10 cellular contexts compared by ENCODE assay signal in the genomic region with DNA sequence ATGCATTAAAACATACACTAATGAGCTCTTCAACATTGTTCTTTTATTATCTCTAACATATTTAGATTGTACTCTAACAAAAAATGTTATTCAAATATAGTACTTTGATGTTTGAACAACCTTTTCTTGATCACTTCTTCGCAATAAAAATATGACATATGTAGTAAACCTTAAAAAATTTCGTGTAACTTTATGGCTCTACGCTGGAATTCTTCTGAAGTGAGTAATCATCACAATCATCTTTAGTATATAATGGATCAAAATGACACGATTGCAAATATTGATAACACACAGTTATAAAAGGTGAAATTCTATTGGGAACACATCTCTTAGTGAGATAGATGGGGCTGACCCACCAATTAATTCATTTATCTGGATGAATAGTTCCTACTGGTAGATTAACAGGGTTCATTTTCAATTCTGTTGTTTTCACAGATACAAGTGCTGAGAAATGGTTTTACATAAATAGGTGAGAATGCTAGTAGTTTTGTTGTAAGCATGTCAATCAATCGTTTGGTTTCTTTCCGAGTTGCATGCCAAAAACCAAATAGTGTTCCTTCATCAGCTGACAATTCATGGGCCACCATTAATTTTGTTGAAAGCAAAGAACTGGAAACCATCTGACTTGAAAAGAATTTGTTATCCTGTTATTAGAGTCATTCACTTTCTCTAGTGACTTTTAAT. TPM values are rescaled to one million over a fixed set of nuclear protein-coding genes. Genes with fewer than 3 reads are reported as not detected.
DNase-seq lines count a peak whose midpoint lies in the region; ATAC-seq, FAIRE-seq and TF ChIP-seq lines count a peak whose summit lies in the region.
"Had no signal": no experiment of that assay in that cellular context is flagged by ENCODE, and none has a peak within 500 bp of the region (broad histone marks: within the 10 kb centered on the region; RNA-seq: fewer than 3 reads in every experiment).

No MANE protein-coding gene starts in this region.

- H3K9ac ChIP-seq in keratinocyte (ENCODE audit: control insufficient read depth, extremely low read depth, insufficient read depth, low read length): peak overlapping the region; percentile 97

- no peak for TF ChIP-seq POLR2A in testis (IDR thresholded peaks at IDR 0.05)

- DNase-seq in activated T-cell treated with anti-CD3 and anti-CD28 coated beads, Interleukin-2, amount 50 U/mL, for 72 hours: no peak
- no peak for DNase-seq in activated T-cell treated with anti-CD3 and anti-CD28 coated beads for 4 hours
- DNase-seq in keratinocyte (ENCODE audit: low read depth, low spot score): no peak
- no peak for DNase-seq in testis
- no peak for DNase-seq in SW480 (ENCODE audit: low spot score)
- DNase-seq in aorta: no peak
- DNase-seq: NCI-H187 treated with DMSO at 0.1 percent for 48 hours had no signal

- H3K4me1 ChIP-seq in keratinocyte (ENCODE audit: control insufficient read depth, extremely low read depth, insufficient read depth, low read length) (peaks cover 12% of the 10 kb centered on the region), testis (peaks cover 15% of the 10 kb centered on the region), aorta (ENCODE audit: control insufficient read depth in 1 of 2, insufficient read depth in 2 of 2, low read length in 2 of 2) (peaks cover 0 to 4% of the 10 kb centered on the region in 2 donors)

- H3K4me1 Mint-ChIP-seq in activated T-cell treated with anti-CD3 and anti-CD28 coated beads, Interleukin-2, amount 50 U/mL, for 72 hours (ENCODE audit: low read depth): peaks cover 47% of the 10 kb centered on the region
- peaks cover 44% of the 10 kb centered on the region for H3K4me1 Mint-ChIP-seq in activated naive CD8-positive, alpha-beta T cell (ENCODE audit: low read depth)

- H3K36me3 Mint-ChIP-seq in activated T-cell treated with anti-CD3 and anti-CD28 coated beads, Interleukin-2, amount 50 U/mL, for 72 hours (ENCODE audit: insufficient read depth in 2 of 2): peaks cover 7 to 10% of the 10 kb centered on the region in 2 donors
- peaks cover 8% of the 10 kb centered on the region for H3K36me3 Mint-ChIP-seq in activated naive CD8-positive, alpha-beta T cell

- no peaks in the 10 kb centered on the region for H3K9me3 Mint-ChIP-seq in activated T-cell treated with anti-CD3 and anti-CD28 coated beads, Interleukin-2, amount 50 U/mL, for 72 hours
- no peaks in the 10 kb centered on the region for H3K9me3 Mint-ChIP-seq in activated naive CD8-positive, alpha-beta T cell (ENCODE audit: low read depth)

- H3K4me3 ChIP-seq in keratinocyte (ENCODE audit: control insufficient read depth in 2 of 3, extremely low read depth in 1 of 3, insufficient read depth in 2 of 3, low read depth in 1 of 3, low read length in 3 of 3): peak overlapping the region; percentile 77 to 85 (median 78)
- peak overlapping the region; percentile 88 to 92 for H3K4me3 ChIP-seq in testis
- no peak overlapping the region for H3K4me3 ChIP-seq in aorta (ENCODE audit: low read length in 2 of 2)

- no peaks in the 10 kb centered on the region for H3K9me1 ChIP-seq in keratinocyte (ENCODE audit: control insufficient read depth, extremely low read depth, insufficient read depth, low read length)

- no peaks in the 10 kb centered on the region for H3K27me3 Mint-ChIP-seq in activated T-cell treated with anti-CD3 and anti-CD28 coated beads, Interleukin-2, amount 50 U/mL, for 72 hours (ENCODE audit: low read depth)
- no peaks in the 10 kb centered on the region for H3K27me3 Mint-ChIP-seq in activated naive CD8-positive, alpha-beta T cell

- intact Hi-C loops in testis (cut with DNase I; ENCODE audit: low total_unique reads) (no loop called here), aorta (cut with DNase I) (loop anchor here in 1 of 2 donors (5.0 kb wide), 1 partner anchor 94 kb away; a partner anchor contains a TSS)

- H3K4me3 Mint-ChIP-seq in activated T-cell treated with anti-CD3 and anti-CD28 coated beads, Interleukin-2, amount 50 U/mL, for 72 hours: peak overlapping the region; percentile 96 to 98
- peak overlapping the region; percentile 98 for H3K4me3 Mint-ChIP-seq in activated naive CD8-positive, alpha-beta T cell

- no peaks in the 10 kb centered on the region for H4K20me1 ChIP-seq in keratinocyte (ENCODE audit: control insufficient read depth, extremely low read depth, insufficient read depth, low read length)

- peak overlapping the region; percentile 99 for H3K27ac Mint-ChIP-seq in activated T-cell treated with anti-CD3 and anti-CD28 coated beads, Interleukin-2, amount 50 U/mL, for 72 hours
- H3K27ac Mint-ChIP-seq in activated naive CD8-positive, alpha-beta T cell: peak overlapping the region; percentile 100

- H3K36me3 ChIP-seq in keratinocyte (ENCODE audit: control insufficient read depth in 2 of 2, extremely low read depth in 1 of 2, insufficient read depth in 2 of 2, low read length in 2 of 2): peaks cover 7 to 16% of the 10 kb centered on the region in 2 experiments
- no peaks in the 10 kb centered on the region for H3K36me3 ChIP-seq in testis (ENCODE audit: low read depth, missing control alignments)
- no peaks in the 10 kb centered on the region for H3K36me3 ChIP-seq in aorta (ENCODE audit: control insufficient read depth in 1 of 2, insufficient read depth in 2 of 2, low read length in 1 of 2)

- H3K27ac ChIP-seq in keratinocyte (ENCODE audit: control insufficient read depth, insufficient read depth, low read length) (peak overlapping the region; percentile 98), testis (peak overlapping the region; percentile 89 to 95), aorta (ENCODE audit: low read depth in 1 of 2, low read length in 2 of 2) (no peak overlapping the region)

- no peak for ATAC-seq in activated T-cell treated with anti-CD3 and anti-CD28 coated beads, Interleukin-2, amount 50 U/mL, for 72 hours (replicated peaks in 1 of 2)
- no peak for ATAC-seq in aorta (ENCODE audit: low FRiP score)
- ATAC-seq in GM18502 (IDR thresholded peaks at IDR 0.05; ENCODE audit: poor library complexity, unreplicated experiment): no peak

- H3K9me3 ChIP-seq in keratinocyte (ENCODE audit: control insufficient read depth, low read depth, low read length) (no peaks in the 10 kb centered on the region), testis (no peaks in the 10 kb centered on the region), aorta (ENCODE audit: control insufficient read depth, low read length) (no peaks in the 10 kb centered on the region)

- WGBS in testis, 2 donors: 54% methylated on average over 6 of the region's 6 CpGs
- WGBS in aorta, 2 donors: 54 to 60% methylated on average over 6 of the region's 6 CpGs

- no peak overlapping the region for H2AFZ ChIP-seq in keratinocyte (ENCODE audit: control insufficient read depth, low read length)

- peak overlapping the region; percentile 97 for H3K4me2 ChIP-seq in keratinocyte (ENCODE audit: control insufficient read depth, extremely low read depth, insufficient read depth, low read depth, low read length)

- dilution Hi-C loops in keratinocyte (cut with MboI; ENCODE audit: extremely low pct_ligation_motif_present, low sequenced_read_pairs): no loop called here

- H3K27me3 ChIP-seq in keratinocyte (ENCODE audit: control insufficient read depth, extremely low read depth, insufficient read depth, low read length) (no peaks in the 10 kb centered on the region), testis (no peaks in the 10 kb centered on the region), aorta (ENCODE audit: control insufficient read depth in 1 of 2, insufficient read depth in 2 of 2, low read length in 1 of 2) (no peaks in the 10 kb centered on the region)

- H3K79me2 ChIP-seq in keratinocyte (ENCODE audit: control insufficient read depth, insufficient read depth, low read length): peaks cover 47% of the 10 kb centered on the region

- TF ChIP-seq CTCF in keratinocyte (optimal IDR thresholded peaks at IDR 0.05 in 1 of 3, IDR thresholded peaks at IDR 0.05 in 1 of 3, conservative IDR thresholded peaks at IDR 0.05 in 1 of 3; ENCODE audit: extremely low read depth in 1 of 3, insufficient read depth in 2 of 3, low read length in 3 of 3) (no peak), testis (IDR thresholded peaks at IDR 0.05) (no peak)

- FAIRE-seq in keratinocyte (lab: Jason Lieb, UNC): no peak

RNA-seq across cellular contexts. Expression of a gene that starts 1.5 kb away (rescaled TPM):
- 10 to 100 TPM; 32.7 to 36.8 TPM for total RNA-seq in activated T-cell treated with anti-CD3 and anti-CD28 coated beads, Interleukin-2, amount 50 U/mL, for 72 hours
- polyA plus RNA-seq in keratinocyte: 34.0 to 73.4 TPM (median 44.9 TPM) in 3 replicates
- polyA plus RNA-seq in keratinocyte (2011; ENCODE audit: low read depth): 16.4 TPM
- 22.5 and 43.4 TPM in 2 replicates for polyA plus RNA-seq in keratinocyte (2011; cell fraction: cytosol; rRNA removed)
- polyA plus RNA-seq in keratinocyte (2011; cell fraction: nucleus; rRNA removed): 48.0 and 77.7 TPM in 2 replicates
- 30.2 and 49.7 TPM in 2 replicates for polyA plus RNA-seq in keratinocyte (2012; ENCODE audit: low replicate concordance)
- polyA minus RNA-seq in keratinocyte: 14.0 to 54.8 TPM (median 29.0 TPM) in 3 replicates
- 44.1 TPM for polyA minus RNA-seq in keratinocyte (2011; cell fraction: cytosol; rRNA and poly(A)+ RNA removed)
- 67.5 and 109 TPM in 2 replicates for polyA minus RNA-seq in keratinocyte (2011; cell fraction: nucleus; rRNA and poly(A)+ RNA removed)
- 10 to 100 TPM; 30.4 to 31.3 TPM for total RNA-seq in testis
- polyA plus RNA-seq in testis (ENCODE audit: insufficient read depth, low read depth, low replicate concordance): 22.5 TPM
- total RNA-seq in aorta: 10 to 100 TPM; 51.1 to 56.5 TPM
- 10 to 100 TPM; 27.8 to 28.9 TPM for polyA plus RNA-seq in aorta

RNA-seq across cellular contexts. Expression of a gene that starts 8.8 kb away (rescaled TPM):
- 1 to 10 TPM in 1 of 2 donors, under 1 TPM in 1; 0.82 to 1.2 TPM for total RNA-seq in activated T-cell treated with anti-CD3 and anti-CD28 coated beads, Interleukin-2, amount 50 U/mL, for 72 hours
- polyA plus RNA-seq in keratinocyte (not detected in 3 replicates), testis (ENCODE audit: insufficient read depth, low read depth, low replicate concordance) (198 TPM), aorta (not detected)
- not detected for polyA plus RNA-seq in keratinocyte (2011; ENCODE audit: low read depth)
- not detected in 2 replicates for polyA plus RNA-seq in keratinocyte (2011; cell fraction: cytosol; rRNA removed)
- not detected in 2 replicates for polyA plus RNA-seq in keratinocyte (2011; cell fraction: nucleus; rRNA removed)
- not detected in 2 replicates for polyA plus RNA-seq in keratinocyte (2012; ENCODE audit: low replicate concordance)
- not detected in 3 replicates for polyA minus RNA-seq in keratinocyte
- polyA minus RNA-seq in keratinocyte (2011; cell fraction: cytosol; rRNA and poly(A)+ RNA removed): not detected
- polyA minus RNA-seq in keratinocyte (2011; cell fraction: nucleus; rRNA and poly(A)+ RNA removed): not detected in 2 replicates
- total RNA-seq in testis (10 to 100 TPM; 35.2 to 81.5 TPM), aorta (not detected)
- total RNA-seq: urinary bladder had no signal
- polyA plus RNA-seq: urinary bladder had no signal

Comparison
In these comparisons a context has a peak if more than half of its experiments do, and no peak if none do; other contexts are left out.
1. H3K27ac ChIP-seq: peak in keratinocyte (single experiment) and testis (2 of 2); none in aorta (0 of 2).
2. H3K4me3 ChIP-seq: peak in keratinocyte (3 of 3) and testis (2 of 2); none in aorta (0 of 2).
3. RNA of a gene that starts 8.8 kb away (total RNA-seq): 35.2 to 81.5 TPM in testis; 0.82 to 1.2 TPM in activated T-cell treated with anti-CD3 and anti-CD28 coated beads, Interleukin-2, amount 50 U/mL, for 72 hours and not detected in aorta; every median in the first group is over 10 times any median in the second.